In genomic region chr9:133969681-133970580, GRCh38 we compare ENCODE assay signal across 24 cellular contexts.
DNase-seq lines count a peak whose midpoint lies in the region; ATAC-seq and TF ChIP-seq lines count a peak whose summit lies in the region.
"Had no signal": no experiment of that assay in that cellular context is flagged by ENCODE, and none has a peak within 500 bp of the region (broad histone marks: within the 10 kb centered on the region; RNA-seq: fewer than 3 reads in every experiment).

No MANE protein-coding gene starts in this region.

- peak overlapping the region; percentile 9; the same call in 1 of the 2 replicates for H3K9ac ChIP-seq in OCI-LY3 (ENCODE audit: low read length)

- TF ChIP-seq CTCF in OCI-LY3 (IDR thresholded peaks at IDR 0.05; ENCODE audit: low read depth, low read length) = no peak

- no peaks in the 10 kb centered on the region for H3K36me3 Mint-ChIP-seq in dendritic cell treated with granulocyte-macrophage colony-stimulating factor and Interleukin-4, amounts not matched to agents 40 ng/mL and 50 ng/mL, for 4 days (ENCODE audit: low read depth)
- peaks cover 2% of the 10 kb centered on the region for H3K36me3 Mint-ChIP-seq in memory B cell
- H3K36me3 Mint-ChIP-seq in stimulated activated naive B cell treated with anti-CD40 and anti-IgM and Interleukin-4, amounts not matched to agents 10 μg/mL and 1 μg/mL and 100 μg/mL, for 72 hours = peaks cover 10 to 37% of the 10 kb centered on the region in 2 donors

- H3K36me3 ChIP-seq in OCI-LY3 (replicated peaks; ENCODE audit: low read depth, low read length) = peaks cover 5% of the 10 kb centered on the region
- H3K36me3 ChIP-seq: brain microvascular endothelial cell, Peyer's patch, thyroid gland had no signal

- H3K4me1 ChIP-seq in OCI-LY3 (ENCODE audit: low read length) = peaks cover 48% of the 10 kb centered on the region

- H3K4me3 Mint-ChIP-seq in dendritic cell treated with granulocyte-macrophage colony-stimulating factor and Interleukin-4, amounts not matched to agents 40 ng/mL and 50 ng/mL, for 4 days = no peak overlapping the region
- peak overlapping the region; percentile 66 for H3K4me3 Mint-ChIP-seq in memory B cell
- peak overlapping the region; percentile 66 to 68 for H3K4me3 Mint-ChIP-seq in stimulated activated naive B cell treated with anti-CD40 and anti-IgM and Interleukin-4, amounts not matched to agents 10 μg/mL and 1 μg/mL and 100 μg/mL, for 72 hours
- H3K4me3 Mint-ChIP-seq: activated CD4-positive, alpha-beta memory T cell treated with anti-CD3 and anti-CD28 coated beads, Interleukin-2, amount 10 ng/mL, durations not matched to agents 7 days and 5 days; activated naive CD8-positive, alpha-beta T cell treated with anti-CD3 and anti-CD28 coated beads, Interleukin-2, amount 50 U/mL, for 24 hours; stimulated activated naive CD8-positive, alpha-beta T cell treated with anti-CD3 and anti-CD28 coated beads, Interleukin-15, Interleukin-2, amounts not matched to agents 100 ng/mL and 50 ng/mL, for 24 hours had no signal

- H3K27ac ChIP-seq in OCI-LY3 (ENCODE audit: low read length) = no peak overlapping the region
- H3K27ac ChIP-seq: brain microvascular endothelial cell, thyroid gland had no signal

- no peaks in the 10 kb centered on the region for H3K27me3 ChIP-seq in OCI-LY3 (ENCODE audit: low read depth, low read length)
- H3K27me3 ChIP-seq: brain microvascular endothelial cell, Peyer's patch, thyroid gland had no signal

- peaks cover under 1% of the 10 kb centered on the region; the same call in 1 of the 2 replicates for H3K9me3 ChIP-seq in OCI-LY3 (ENCODE audit: insufficient read depth, low read length)
- H3K9me3 ChIP-seq: Peyer's patch, thyroid gland had no signal

- H4K20me1 ChIP-seq in OCI-LY3 (ENCODE audit: insufficient read depth, low read length) = peaks cover 71% of the 10 kb centered on the region

- intact Hi-C loops in dendritic cell treated with granulocyte-macrophage colony-stimulating factor and Interleukin-4, amounts not matched to agents 40 ng/mL and 50 ng/mL, for 4 days (cut with micrococcal nuclease) = no loop called here

- no peak for ATAC-seq in memory B cell (ENCODE audit: low read depth)
- no peak for ATAC-seq in stimulated activated naive B cell treated with anti-CD40 and anti-IgM and Interleukin-4, amounts not matched to agents 10 μg/mL and 1 μg/mL and 100 μg/mL, for 72 hours (replicated peaks)
- ATAC-seq: activated naive CD8-positive, alpha-beta T cell treated with anti-CD3 and anti-CD28 coated beads, Interleukin-2, amount 50 U/mL, for 24 hours; left colon had no signal

- no peak overlapping the region for H2AFZ ChIP-seq in OCI-LY3 (ENCODE audit: low read depth, low read length)

- H3K4me1 Mint-ChIP-seq in dendritic cell treated with granulocyte-macrophage colony-stimulating factor and Interleukin-4, amounts not matched to agents 40 ng/mL and 50 ng/mL, for 4 days (ENCODE audit: low read depth) = peaks cover 45% of the 10 kb centered on the region
- H3K4me1 Mint-ChIP-seq in memory B cell = peaks cover 68% of the 10 kb centered on the region
- H3K4me1 Mint-ChIP-seq in stimulated activated naive B cell treated with anti-CD40 and anti-IgM and Interleukin-4, amounts not matched to agents 10 μg/mL and 1 μg/mL and 100 μg/mL, for 72 hours = peaks cover 77 to 94% of the 10 kb centered on the region in 2 donors
- H3K4me1 Mint-ChIP-seq: activated CD4-positive, alpha-beta memory T cell treated with anti-CD3 and anti-CD28 coated beads, Interleukin-2, amount 10 ng/mL, durations not matched to agents 7 days and 5 days had no signal

- peak overlapping the region; percentile 88 for H3K4me2 ChIP-seq in OCI-LY3 (ENCODE audit: low read length)
- H3K4me2 ChIP-seq: smooth muscle cell had no signal

- peaks cover 3% of the 10 kb centered on the region for H3K9me3 Mint-ChIP-seq in dendritic cell treated with granulocyte-macrophage colony-stimulating factor and Interleukin-4, amounts not matched to agents 40 ng/mL and 50 ng/mL, for 4 days
- no peaks in the 10 kb centered on the region for H3K9me3 Mint-ChIP-seq in memory B cell
- no peaks in the 10 kb centered on the region for H3K9me3 Mint-ChIP-seq in stimulated activated naive B cell treated with anti-CD40 and anti-IgM and Interleukin-4, amounts not matched to agents 10 μg/mL and 1 μg/mL and 100 μg/mL, for 72 hours
- H3K9me3 Mint-ChIP-seq: activated naive CD8-positive, alpha-beta T cell treated with anti-CD3 and anti-CD28 coated beads, Interleukin-2, amount 50 U/mL, for 24 hours had no signal

- no peaks in the 10 kb centered on the region for H3K27me3 Mint-ChIP-seq in dendritic cell treated with granulocyte-macrophage colony-stimulating factor and Interleukin-4, amounts not matched to agents 40 ng/mL and 50 ng/mL, for 4 days
- H3K27me3 Mint-ChIP-seq in memory B cell = no peaks in the 10 kb centered on the region
- no peaks in the 10 kb centered on the region for H3K27me3 Mint-ChIP-seq in stimulated activated naive B cell treated with anti-CD40 and anti-IgM and Interleukin-4, amounts not matched to agents 10 μg/mL and 1 μg/mL and 100 μg/mL, for 72 hours
- H3K27me3 Mint-ChIP-seq: activated CD4-positive, alpha-beta memory T cell treated with anti-CD3 and anti-CD28 coated beads, Interleukin-2, amount 10 ng/mL, durations not matched to agents 7 days and 5 days; activated naive CD8-positive, alpha-beta T cell treated with anti-CD3 and anti-CD28 coated beads, Interleukin-2, amount 50 U/mL, for 24 hours; stimulated activated naive CD8-positive, alpha-beta T cell treated with anti-CD3 and anti-CD28 coated beads, Interleukin-15, Interleukin-2, amounts not matched to agents 100 ng/mL and 50 ng/mL, for 24 hours had no signal

- H3K27ac Mint-ChIP-seq in dendritic cell treated with granulocyte-macrophage colony-stimulating factor and Interleukin-4, amounts not matched to agents 40 ng/mL and 50 ng/mL, for 4 days = peak overlapping the region; percentile 54
- H3K27ac Mint-ChIP-seq in memory B cell = peak overlapping the region; percentile 80
- peak overlapping the region; percentile 83 for H3K27ac Mint-ChIP-seq in stimulated activated naive B cell treated with anti-CD40 and anti-IgM and Interleukin-4, amounts not matched to agents 10 μg/mL and 1 μg/mL and 100 μg/mL, for 72 hours
- H3K27ac Mint-ChIP-seq: activated CD4-positive, alpha-beta memory T cell treated with anti-CD3 and anti-CD28 coated beads, Interleukin-2, amount 10 ng/mL, durations not matched to agents 7 days and 5 days; activated naive CD8-positive, alpha-beta T cell treated with anti-CD3 and anti-CD28 coated beads, Interleukin-2, amount 50 U/mL, for 24 hours; stimulated activated naive CD8-positive, alpha-beta T cell treated with anti-CD3 and anti-CD28 coated beads, Interleukin-15, Interleukin-2, amounts not matched to agents 100 ng/mL and 50 ng/mL, for 24 hours had no signal

- peaks cover 100% of the 10 kb centered on the region for H3K79me2 ChIP-seq in OCI-LY3 (ENCODE audit: low read length)

- H3K4me3 ChIP-seq in OCI-LY3 (ENCODE audit: low read length) = peak overlapping the region; percentile 17; the same call in 1 of the 2 replicates
- H3K4me3 ChIP-seq: Peyer's patch, smooth muscle cell, thyroid gland had no signal

- no peak for DNase-seq in memory B cell (ENCODE audit: low spot score in 2 of 2)
- DNase-seq in stimulated activated naive B cell treated with anti-CD40 and anti-IgM and Interleukin-4, amounts not matched to agents 10 μg/mL and 1 μg/mL and 100 μg/mL, for 72 hours = no peak
- DNase-seq in cerebellar cortex (ENCODE audit: low spot score) = no peak
- no peak for DNase-seq in UCSD-AML1 (lab: John Stamatoyannopoulos, UW; ENCODE audit: unreplicated experiment)
- no peak for DNase-seq in foreskin melanocyte
- DNase-seq: activated CD4-positive, alpha-beta memory T cell treated with anti-CD3 and anti-CD28 coated beads, Interleukin-2, amount 10 ng/mL, durations not matched to agents 7 days and 5 days; activated CD4-positive, CD25-positive, alpha-beta regulatory T cell; activated gamma-delta T cell; activated naive CD8-positive, alpha-beta T cell treated with anti-CD3 and anti-CD28 coated beads, Interleukin-2, amount 50 U/mL, for 24 hours; activated T-cell treated with anti-CD3 and anti-CD28 coated beads for 4 hours; brain microvascular endothelial cell; cortex of kidney; DMS79 treated with DMSO at 0.1 percent for 48 hours; left colon; NCI-H1436; NCI-H510A; NK-92 treated with Interleukin-12 subunit alpha and Interleukin-12 subunit beta, amount 100 ng/mL, for 24 hours; Peyer's patch; stimulated activated CD4-positive, alpha-beta T cell treated with anti-CD3 and anti-CD28 coated beads, Interleukin-2, amount 100 ng/mL, for 48 hours; thyroid gland had no signal
